In genomic region chr22:38201371-38201717, GRCh38 we compare ENCODE assay signal across 8 cellular contexts. TPM values are rescaled to one million over a fixed set of nuclear protein-coding genes. Genes with fewer than 3 reads are reported as not detected.
DNase-seq lines count a peak whose midpoint lies in the region; ATAC-seq and TF ChIP-seq lines count a peak whose summit lies in the region.

No MANE protein-coding gene starts in this region.

- CTCF ChIA-PET in activated CD4-positive, alpha-beta T cell treated with anti-CD3 and anti-CD28 coated beads for 36 hours (lab: Charles Lee), result interaction anchor here (0.6 to 1.6 kb wide), 4 partner anchors 22 to 574 kb away, joined by 3 to 6 read pairs (median 3); no protein-coding TSS in a partner anchor

- H3K36me3 ChIP-seq in adrenal gland (replicated peaks in 1 of 2) (no peaks in the 10 kb centered on the region), kidney epithelial cell (ENCODE audit: control insufficient read depth, insufficient read depth, low read length) (no peaks in the 10 kb centered on the region), thoracic aorta (no peaks in the 10 kb centered on the region)

- H3K4me3 Mint-ChIP-seq in activated CD4-positive, alpha-beta T cell treated with anti-CD3 and anti-CD28 coated beads for 36 hours, result peak overlapping the region; percentile 82

- intact Hi-C loops in activated CD4-positive, alpha-beta T cell treated with anti-CD3 and anti-CD28 coated beads for 36 hours (cut with DNase I, micrococcal nuclease), result loop anchor here (1.0 to 10.0 kb wide), 11 partner anchors 20 to 953 kb away; partner anchors contain the start of genes ANKRD54 (in 1 of the 2), CBX7 (in 1 of the 2), CSNK1E (in 1 of the 2) and DDX17 (in 1 of the 2)
- intact Hi-C loops in adrenal gland (cut with DNase I), result no loop called here

- H3K4me1 ChIP-seq in adrenal gland (replicated peaks in 1 of 2) (peaks cover 0 to 15% of the 10 kb centered on the region in 2 donors), thoracic aorta (ENCODE audit: control insufficient read depth in 1 of 2, low read depth in 2 of 2) (peaks cover 20 to 34% of the 10 kb centered on the region in 2 donors)

- TF ChIP-seq POLR2A in adrenal gland (IDR thresholded peaks at IDR 0.05), result no peak

- H3K9me3 Mint-ChIP-seq in activated CD4-positive, alpha-beta T cell treated with anti-CD3 and anti-CD28 coated beads for 36 hours (ENCODE audit: low read depth), result no peaks in the 10 kb centered on the region

- H3K4me3 ChIP-seq in adrenal gland (peak overlapping the region in 2 of 4 donors; percentile 80 to 90), kidney epithelial cell (ENCODE audit: low read depth, low read length) (peak overlapping the region; percentile 20), thoracic aorta (peak overlapping the region; percentile 97)

- H3K9me3 ChIP-seq in adrenal gland (replicated peaks in 1 of 3) (no peaks in the 10 kb centered on the region), thoracic aorta (no peaks in the 10 kb centered on the region)

- WGBS in adrenal gland, 4 donors, result 12 to 33% (median 16%) methylated on average over 2 to 8 of the region's 8 CpGs

- peak overlapping the region; percentile 86 for H3K27ac Mint-ChIP-seq in activated CD4-positive, alpha-beta T cell treated with anti-CD3 and anti-CD28 coated beads for 36 hours

- no peak for DNase-seq in activated CD4-positive, alpha-beta T cell treated with anti-CD3 and anti-CD28 coated beads for 36 hours
- DNase-seq in activated CD4-positive, alpha-beta T cell treated with anti-CD3 and anti-CD28 coated beads for 48 hours, result no peak
- DNase-seq in adrenal gland (no peak), kidney epithelial cell (ENCODE audit: low read depth) (no peak), thoracic aorta (ENCODE audit: low spot score) (no peak), NCI-H748 (lab: John Stamatoyannopoulos, UW; ENCODE audit: unreplicated experiment) (no peak), NCI-H2081 (lab: John Stamatoyannopoulos, UW) (no peak)
- DNase-seq in NK-92 treated with Interleukin-12 subunit alpha and Interleukin-12 subunit beta, amount 100 ng/mL, for 24 hours (lab: John Stamatoyannopoulos, UW), result no peak

- POLR2A ChIA-PET in activated CD4-positive, alpha-beta T cell treated with anti-CD3 and anti-CD28 coated beads for 36 hours (lab: Charles Lee), result interaction anchor here (1.0 to 1.8 kb wide), 2 partner anchors 9 to 20 kb away, joined by 3 to 10 read pairs; partner anchors contain the start of gene PLA2G6

- no peaks in the 10 kb centered on the region for H3K27me3 Mint-ChIP-seq in activated CD4-positive, alpha-beta T cell treated with anti-CD3 and anti-CD28 coated beads for 36 hours

- no peak for TF ChIP-seq CTCF in adrenal gland (IDR thresholded peaks at IDR 0.05)
- no peak for TF ChIP-seq CTCF in kidney epithelial cell (IDR thresholded peaks at IDR 0.05; ENCODE audit: insufficient read depth, low read length, poor library complexity, severe bottlenecking)
- TF ChIP-seq CTCF in thoracic aorta (IDR thresholded peaks at IDR 0.05), result no peak

- peaks cover 30% of the 10 kb centered on the region for H3K4me1 Mint-ChIP-seq in activated CD4-positive, alpha-beta T cell treated with anti-CD3 and anti-CD28 coated beads for 36 hours

- no peaks in the 10 kb centered on the region for H3K36me3 Mint-ChIP-seq in activated CD4-positive, alpha-beta T cell treated with anti-CD3 and anti-CD28 coated beads for 36 hours (ENCODE audit: low read depth)

- H3K27me3 ChIP-seq in adrenal gland (no peaks in the 10 kb centered on the region), kidney epithelial cell (ENCODE audit: control insufficient read depth, insufficient read depth, low read length) (no peaks in the 10 kb centered on the region), thoracic aorta (replicated peaks; ENCODE audit: insufficient read depth) (no peaks in the 10 kb centered on the region)

- peak overlapping the region in 4 of 5 donors; percentile 67 to 99 (median 98) for H3K27ac ChIP-seq in adrenal gland
- peak overlapping the region; percentile 80 to 100 for H3K27ac ChIP-seq in thoracic aorta

- ATAC-seq in activated CD4-positive, alpha-beta T cell treated with anti-CD3 and anti-CD28 coated beads for 36 hours, result no peak
- ATAC-seq in thoracic aorta (ENCODE audit: insufficient number of reproducible peaks, low FRiP score, low read depth), result no peak

RNA-seq across cellular contexts. Expression of gene MAFF, which starts 0.5 kb away (rescaled TPM):
- total RNA-seq in activated CD4-positive, alpha-beta T cell treated with anti-CD3 and anti-CD28 coated beads for 36 hours, result 1 to 10 TPM; 8.3 to 9.4 TPM
- total RNA-seq in adrenal gland (10 to 100 TPM in 7 of 8 donors, 1 to 10 TPM in 1; 9.0 to 21.8 (median 16.1) TPM), kidney epithelial cell (67.2 and 99.5 TPM in 2 replicates), thoracic aorta (100 to 1,000 TPM in 1 of 2 donors, 10 to 100 TPM in 1; 97.6 to 111 TPM)
- 10 to 100 TPM in 2 of 3 donors, 1 to 10 TPM in 1; 5.2 to 23.4 (median 11.4) TPM for polyA plus RNA-seq in adrenal gland

RNA-seq across cellular contexts. Expression of gene PLA2G6, which starts 19.7 kb away (rescaled TPM):
- 10 to 100 TPM; 54.0 to 57.3 TPM for total RNA-seq in activated CD4-positive, alpha-beta T cell treated with anti-CD3 and anti-CD28 coated beads for 36 hours
- total RNA-seq in adrenal gland (100 to 1,000 TPM in 1 of 8 donors, 10 to 100 TPM in 7; 11.1 to 176 (median 72.6) TPM), kidney epithelial cell (14.0 and 15.5 TPM in 2 replicates), thoracic aorta (10 to 100 TPM; 27.4 to 50.4 TPM)
- 100 to 1,000 TPM in 2 of 3 donors, 1 to 10 TPM in 1; 6.9 to 324 (median 159) TPM for polyA plus RNA-seq in adrenal gland

Comparison
In these comparisons a context has a peak if more than half of its experiments do, and no peak if none do; other contexts are left out.
1. intact Hi-C loops: an anchor here in activated CD4-positive, alpha-beta T cell treated with anti-CD3 and anti-CD28 coated beads for 36 hours (1.0 to 10.0 kb wide); none called in adrenal gland.